ENCODE assay signal across 10 cellular contexts in the genomic region with DNA sequence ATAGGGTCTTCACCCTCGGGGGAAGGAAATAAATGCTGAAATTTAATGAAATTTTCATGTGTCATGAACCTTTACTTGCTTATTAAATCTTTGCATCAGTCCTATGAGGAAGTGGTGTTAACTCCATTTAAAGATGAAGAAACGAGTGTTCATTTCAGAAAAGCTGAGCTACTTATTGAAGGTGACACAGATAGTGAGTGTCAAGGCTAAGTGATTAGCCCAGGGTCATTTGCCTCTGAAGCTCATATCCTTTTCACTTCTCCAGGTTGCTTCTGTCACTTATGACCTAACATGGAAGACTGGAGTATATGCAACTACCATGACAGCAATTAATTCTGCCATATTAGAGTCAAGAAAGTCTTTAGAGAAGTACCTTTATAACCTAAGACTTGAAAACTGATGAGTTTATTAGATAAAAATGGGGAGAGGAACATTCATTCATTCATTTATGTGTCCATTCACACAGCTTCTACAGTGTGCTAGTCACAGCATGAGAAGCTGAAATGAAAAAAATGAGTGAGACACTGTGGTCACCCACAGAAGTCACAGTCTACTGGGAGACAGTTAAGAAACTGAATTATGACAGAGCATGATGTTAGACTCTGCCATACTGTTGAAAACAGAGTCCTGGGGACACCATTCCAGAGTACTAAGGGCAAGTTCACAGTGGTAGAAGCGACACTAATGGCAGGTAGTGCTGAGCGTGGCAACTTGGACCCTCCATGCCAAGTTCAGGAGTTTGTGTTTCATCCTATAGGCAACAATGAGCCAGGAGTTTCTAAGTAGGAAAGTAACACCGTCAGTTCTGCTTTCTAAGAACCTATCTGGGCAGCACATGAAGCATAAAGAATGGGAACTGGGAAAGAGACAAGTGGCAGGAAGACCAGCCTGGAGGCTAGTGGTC. TPM values are rescaled to one million over a fixed set of nuclear protein-coding genes. Genes with fewer than 3 reads are reported as not detected.
DNase-seq lines count a peak whose midpoint lies in the region; ATAC-seq and TF ChIP-seq lines count a peak whose summit lies in the region.
"Had no signal": no experiment of that assay in that cellular context is flagged by ENCODE, and none has a peak within 500 bp of the region (broad histone marks: within the 10 kb centered on the region; RNA-seq: fewer than 3 reads in every experiment).

No MANE protein-coding gene starts in this region.

- peaks cover 20% of the 10 kb centered on the region for H3K4me1 Mint-ChIP-seq in activated T-helper 17 cell treated with anti-CD3 and anti-CD28 coated beads, Interleukin-2, amount 50 U/mL, for 72 hours
- H3K4me1 Mint-ChIP-seq in osteocyte (ENCODE audit: unreplicated experiment): peaks cover 2% of the 10 kb centered on the region

- no peaks in the 10 kb centered on the region for H3K9me3 Mint-ChIP-seq in activated T-helper 17 cell treated with anti-CD3 and anti-CD28 coated beads, Interleukin-2, amount 50 U/mL, for 72 hours
- no peaks in the 10 kb centered on the region for H3K9me3 Mint-ChIP-seq in osteocyte (ENCODE audit: unreplicated experiment)

- peak overlapping the region; percentile 21 for H3K27ac Mint-ChIP-seq in activated T-helper 17 cell treated with anti-CD3 and anti-CD28 coated beads, Interleukin-2, amount 50 U/mL, for 72 hours
- no peak overlapping the region for H3K27ac Mint-ChIP-seq in osteocyte (ENCODE audit: unreplicated experiment)

- H3K27me3 Mint-ChIP-seq in activated T-helper 17 cell treated with anti-CD3 and anti-CD28 coated beads, Interleukin-2, amount 50 U/mL, for 72 hours: no peaks in the 10 kb centered on the region
- H3K27me3 Mint-ChIP-seq in osteocyte (ENCODE audit: unreplicated experiment): peaks cover 28% of the 10 kb centered on the region

- H3K36me3 Mint-ChIP-seq in activated T-helper 17 cell treated with anti-CD3 and anti-CD28 coated beads, Interleukin-2, amount 50 U/mL, for 72 hours (ENCODE audit: low read depth): peaks cover 15% of the 10 kb centered on the region
- H3K36me3 Mint-ChIP-seq in osteocyte (ENCODE audit: unreplicated experiment): peaks cover 3% of the 10 kb centered on the region

- TF ChIP-seq CTCF in osteocyte (IDR thresholded peaks at IDR 0.05): no peak

- ATAC-seq in GM18508 (IDR thresholded peaks at IDR 0.05; ENCODE audit: insufficient read depth, unreplicated experiment) (peak; percentile 96), GM19467 (IDR thresholded peaks at IDR 0.05; ENCODE audit: unreplicated experiment) (peak; percentile 90), HG03045 (IDR thresholded peaks at IDR 0.05; ENCODE audit: unreplicated experiment) (peak; percentile 99)
- ATAC-seq in activated T-helper 17 cell treated with anti-CD3 and anti-CD28 coated beads, Interleukin-2, amount 50 U/mL, for 72 hours (replicated peaks): peak; percentile 99
- ATAC-seq: left lung had no signal

- DNase-seq in GDM1 (lab: John Stamatoyannopoulos, UW) (no peak), osteocyte (ENCODE audit: extremely low spot score, unreplicated experiment) (no peak), glomerular visceral epithelial cell (ENCODE audit: extremely low spot score) (no peak), NCI-H82 (lab: John Stamatoyannopoulos, UW) (no peak)
- DNase-seq: left lung, NCI-H446 treated with DMSO at 0.1 percent for 48 hours had no signal

- H3K4me3 Mint-ChIP-seq in activated T-helper 17 cell treated with anti-CD3 and anti-CD28 coated beads, Interleukin-2, amount 50 U/mL, for 72 hours: peak overlapping the region; percentile 6
- no peak overlapping the region for H3K4me3 Mint-ChIP-seq in osteocyte (ENCODE audit: unreplicated experiment)

RNA-seq across cellular contexts. Expression of a gene that starts 21.3 kb away (rescaled TPM):
- total RNA-seq in activated T-helper 17 cell treated with anti-CD3 and anti-CD28 coated beads, Interleukin-2, amount 50 U/mL, for 72 hours: 10 to 100 TPM; 15.7 to 55.3 TPM
- total RNA-seq in osteocyte: 8.3 and 9.1 TPM in 2 replicates

RNA-seq across cellular contexts. Expression of a gene that starts 32.8 kb away (rescaled TPM):
- 100 to 1,000 TPM in 1 of 2 donors, 10 to 100 TPM in 1; 53.6 to 108 TPM for total RNA-seq in activated T-helper 17 cell treated with anti-CD3 and anti-CD28 coated beads, Interleukin-2, amount 50 U/mL, for 72 hours
- 3.5 and 4.0 TPM in 2 replicates for total RNA-seq in osteocyte

Comparison
In these comparisons a context has a peak if more than half of its experiments do, and no peak if none do; other contexts are left out.
1. RNA of a gene that starts 32.8 kb away (total RNA-seq): 53.6 to 108 TPM in activated T-helper 17 cell treated with anti-CD3 and anti-CD28 coated beads, Interleukin-2, amount 50 U/mL, for 72 hours; 3.5 to 4.0 TPM in osteocyte; every median in the first group is over 10 times any median in the second.
2. Peak in every context shown above with its lines, with median percentiles within 50 percentile points of each other: ATAC-seq.